Comparison of ENCODE assay signal across 30 cellular contexts in the genomic region with DNA sequence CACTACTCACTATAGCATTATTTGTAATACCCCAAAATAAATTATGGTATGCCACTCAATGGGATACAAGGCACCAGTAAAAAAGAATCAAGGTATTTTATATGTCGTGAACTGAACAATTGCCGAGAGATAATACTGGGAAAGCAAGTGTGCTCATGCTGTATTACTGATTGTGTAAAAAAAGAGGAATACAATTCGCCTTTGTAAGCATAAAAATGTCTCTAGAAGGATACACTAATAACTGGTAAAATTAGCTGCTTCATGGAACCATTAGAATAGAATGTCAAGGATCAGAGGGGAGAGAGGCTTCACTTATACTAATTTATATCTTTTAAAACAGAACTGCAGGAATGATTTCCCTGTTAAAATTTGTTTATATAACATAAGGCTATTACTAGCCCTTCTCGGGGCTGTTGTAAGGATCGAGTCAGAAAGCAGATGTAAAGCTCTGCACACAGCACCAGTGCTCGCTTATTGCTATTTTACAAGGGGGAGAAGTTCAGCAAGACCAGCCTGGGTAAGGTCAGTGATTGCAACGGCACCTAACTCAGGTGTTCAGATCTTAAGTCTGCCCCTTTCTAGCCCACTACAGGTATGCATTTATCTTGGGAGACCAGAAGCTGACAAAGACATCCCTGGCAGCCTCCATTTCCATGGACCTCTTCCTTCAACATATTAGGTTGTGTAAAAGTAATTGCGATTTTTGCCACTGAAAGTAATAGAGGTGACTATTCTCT.
DNase-seq lines count a peak whose midpoint lies in the region; ATAC-seq, FAIRE-seq and TF ChIP-seq lines count a peak whose summit lies in the region.
"Had no signal": no experiment of that assay in that cellular context is flagged by ENCODE, and none has a peak within 500 bp of the region (broad histone marks: within the 10 kb centered on the region; RNA-seq: fewer than 3 reads in every experiment).

No MANE protein-coding gene starts in this region.

- H3K4me1 ChIP-seq in astrocyte (ENCODE audit: insufficient read depth, low read length) (peaks cover 4% of the 10 kb centered on the region), muscle layer of duodenum (ENCODE audit: control insufficient read depth in 1 of 2, insufficient read depth in 2 of 2, low read length in 2 of 2) (peaks cover 0 to 4% of the 10 kb centered on the region in 2 donors), vagina (peaks cover 50% of the 10 kb centered on the region)
- no peaks in the 10 kb centered on the region for H3K4me1 ChIP-seq in naive thymus-derived CD4-positive, alpha-beta T cell (ENCODE audit: control insufficient read depth in 2 of 2, insufficient read depth in 2 of 2, low read length in 2 of 2)
- H3K4me1 ChIP-seq: Peyer's patch had no signal

- H3K9me3 ChIP-seq in astrocyte (ENCODE audit: insufficient read depth, low read depth, low read length) (no peaks in the 10 kb centered on the region), muscle layer of duodenum (ENCODE audit: control insufficient read depth in 1 of 2, low read length in 2 of 2) (no peaks in the 10 kb centered on the region), vagina (no peaks in the 10 kb centered on the region)
- H3K9me3 ChIP-seq in naive thymus-derived CD4-positive, alpha-beta T cell (ENCODE audit: control insufficient read depth in 2 of 3, low read length in 3 of 3), result no peaks in the 10 kb centered on the region
- H3K9me3 ChIP-seq: gastroesophageal sphincter, ovary, Peyer's patch, thoracic aorta had no signal

- FAIRE-seq in astrocyte (lab: Jason Lieb, UNC), result no peak
- FAIRE-seq: K562, small intestine had no signal

- H3K4me3 Mint-ChIP-seq in activated naive CD4-positive, alpha-beta T cell treated with anti-CD3 and anti-CD28 coated beads, Interleukin-2, amount 10 ng/mL, durations not matched to agents 7 days and 5 days, result no peak overlapping the region
- H3K4me3 Mint-ChIP-seq in astrocyte (ENCODE audit: unreplicated experiment), result no peak overlapping the region
- H3K4me3 Mint-ChIP-seq in activated T-cell treated with anti-CD3 and anti-CD28 coated beads, Interleukin-2, amount 50 U/mL, for 72 hours, result no peak overlapping the region
- no peak overlapping the region for H3K4me3 Mint-ChIP-seq in naive thymus-derived CD4-positive, alpha-beta T cell
- H3K4me3 Mint-ChIP-seq: activated CD4-positive, alpha-beta memory T cell treated with anti-CD3 and anti-CD28 coated beads for 36 hours; activated naive CD8-positive, alpha-beta T cell treated with anti-CD3 and anti-CD28 coated beads, Interleukin-2, amount 10 ng/mL, durations not matched to agents 7 days and 5 days had no signal

- ATAC-seq in activated naive CD4-positive, alpha-beta T cell treated with anti-CD3 and anti-CD28 coated beads, Interleukin-2, amount 50 U/mL, for 72 hours, result no peak
- no peak for ATAC-seq in activated T-cell treated with anti-CD3 and anti-CD28 coated beads, Interleukin-2, amount 50 U/mL, for 72 hours (replicated peaks in 1 of 2)
- no peak for ATAC-seq in naive thymus-derived CD4-positive, alpha-beta T cell
- ATAC-seq: K562 had no signal

- H3K36me3 ChIP-seq in astrocyte (ENCODE audit: insufficient read depth, low read length) (peaks cover 37% of the 10 kb centered on the region), muscle layer of duodenum (ENCODE audit: control insufficient read depth in 1 of 2, insufficient read depth in 2 of 2, low read length in 2 of 2) (peaks cover 45 to 56% of the 10 kb centered on the region in 2 donors), vagina (peaks cover 0 to 49% of the 10 kb centered on the region in 2 donors)
- H3K36me3 ChIP-seq in naive thymus-derived CD4-positive, alpha-beta T cell (ENCODE audit: control insufficient read depth in 2 of 3, insufficient read depth in 3 of 3, low read length in 3 of 3), result peaks cover 0 to 90% (median 6%) of the 10 kb centered on the region in 3 experiments
- H3K36me3 ChIP-seq: ovary had no signal

- CTCF ChIA-PET in activated naive CD4-positive, alpha-beta T cell treated with anti-CD3 and anti-CD28 coated beads, Interleukin-2, amount 10 ng/mL, durations not matched to agents 7 days and 5 days (lab: Charles Lee), result no interaction called here
- CTCF ChIA-PET in naive thymus-derived CD4-positive, alpha-beta T cell (lab: Charles Lee), result no interaction called here

- POLR2A ChIA-PET in naive thymus-derived CD4-positive, alpha-beta T cell (lab: Charles Lee), result interaction anchor here (1.4 kb wide), 1 partner anchor 145 kb away, joined by 3 read pairs; a partner anchor contains a TSS

- no peak overlapping the region for H3K4me3 ChIP-seq in astrocyte (ENCODE audit: insufficient read depth, low read depth, low read length)
- H3K4me3 ChIP-seq in muscle layer of duodenum (ENCODE audit: low read depth in 1 of 2, low read length in 2 of 2), result no peak overlapping the region
- H3K4me3 ChIP-seq in vagina, result no peak overlapping the region
- H3K4me3 ChIP-seq in naive thymus-derived CD4-positive, alpha-beta T cell (ENCODE audit: low read length), result no peak overlapping the region
- H3K4me3 ChIP-seq: gastroesophageal sphincter, hepatocyte, K562, lung, ovary, Peyer's patch, thoracic aorta had no signal

- H2AFZ ChIP-seq in astrocyte (ENCODE audit: low read depth, low read length), result no peak overlapping the region
- H2AFZ ChIP-seq: hepatocyte had no signal

- no peak overlapping the region for H3K4me2 ChIP-seq in astrocyte (ENCODE audit: low read length)
- H3K4me2 ChIP-seq: hepatocyte had no signal

- no peaks in the 10 kb centered on the region for H3K9me3 Mint-ChIP-seq in activated naive CD4-positive, alpha-beta T cell treated with anti-CD3 and anti-CD28 coated beads, Interleukin-2, amount 50 U/mL, for 72 hours
- no peaks in the 10 kb centered on the region for H3K9me3 Mint-ChIP-seq in activated naive CD4-positive, alpha-beta T cell treated with anti-CD3 and anti-CD28 coated beads, Interleukin-2, amount 10 ng/mL, durations not matched to agents 7 days and 5 days
- H3K9me3 Mint-ChIP-seq in astrocyte (ENCODE audit: unreplicated experiment), result no peaks in the 10 kb centered on the region
- no peaks in the 10 kb centered on the region for H3K9me3 Mint-ChIP-seq in activated T-cell treated with anti-CD3 and anti-CD28 coated beads, Interleukin-2, amount 50 U/mL, for 72 hours
- peaks cover 0 to 1% (median 0%) of the 10 kb centered on the region in 11 donors for H3K9me3 Mint-ChIP-seq in naive thymus-derived CD4-positive, alpha-beta T cell
- H3K9me3 Mint-ChIP-seq: activated CD4-positive, alpha-beta memory T cell treated with anti-CD3 and anti-CD28 coated beads for 36 hours; activated naive CD8-positive, alpha-beta T cell treated with anti-CD3 and anti-CD28 coated beads, Interleukin-2, amount 10 ng/mL, durations not matched to agents 7 days and 5 days had no signal

- intact Hi-C loops in vagina (cut with DNase I), result no loop called here
- intact Hi-C loops in naive thymus-derived CD4-positive, alpha-beta T cell (cut with micrococcal nuclease), result no loop called here

- no peaks in the 10 kb centered on the region for H3K27me3 ChIP-seq in astrocyte (ENCODE audit: insufficient read depth, low read length)
- no peaks in the 10 kb centered on the region for H3K27me3 ChIP-seq in muscle layer of duodenum (ENCODE audit: low read depth, low read length)
- no peaks in the 10 kb centered on the region for H3K27me3 ChIP-seq in vagina
- no peaks in the 10 kb centered on the region for H3K27me3 ChIP-seq in naive thymus-derived CD4-positive, alpha-beta T cell (ENCODE audit: control insufficient read depth in 2 of 2, insufficient read depth in 2 of 2, low read length in 2 of 2)
- H3K27me3 ChIP-seq: gastroesophageal sphincter, hepatocyte, ovary, Peyer's patch had no signal

- H3K4me1 Mint-ChIP-seq in activated naive CD4-positive, alpha-beta T cell treated with anti-CD3 and anti-CD28 coated beads, Interleukin-2, amount 10 ng/mL, durations not matched to agents 7 days and 5 days, result no peaks in the 10 kb centered on the region
- H3K4me1 Mint-ChIP-seq in astrocyte (ENCODE audit: low read depth, unreplicated experiment), result peaks cover 13% of the 10 kb centered on the region
- no peaks in the 10 kb centered on the region for H3K4me1 Mint-ChIP-seq in activated T-cell treated with anti-CD3 and anti-CD28 coated beads, Interleukin-2, amount 50 U/mL, for 72 hours (ENCODE audit: low read depth)
- peaks cover 0 to 4% (median 0%) of the 10 kb centered on the region in 7 donors for H3K4me1 Mint-ChIP-seq in naive thymus-derived CD4-positive, alpha-beta T cell

- peaks cover 25% of the 10 kb centered on the region for H3K79me2 ChIP-seq in astrocyte (ENCODE audit: insufficient read depth, low read length)
- H3K79me2 ChIP-seq: hepatocyte had no signal

- H3K27ac Mint-ChIP-seq in activated naive CD4-positive, alpha-beta T cell treated with anti-CD3 and anti-CD28 coated beads, Interleukin-2, amount 50 U/mL, for 72 hours, result peak overlapping the region; percentile 36 to 57
- H3K27ac Mint-ChIP-seq in activated naive CD4-positive, alpha-beta T cell treated with anti-CD3 and anti-CD28 coated beads, Interleukin-2, amount 10 ng/mL, durations not matched to agents 7 days and 5 days, result no peak overlapping the region
- peak overlapping the region; percentile 37 for H3K27ac Mint-ChIP-seq in astrocyte (ENCODE audit: unreplicated experiment)
- no peak overlapping the region for H3K27ac Mint-ChIP-seq in activated T-cell treated with anti-CD3 and anti-CD28 coated beads, Interleukin-2, amount 50 U/mL, for 72 hours
- H3K27ac Mint-ChIP-seq in naive thymus-derived CD4-positive, alpha-beta T cell, result peak overlapping the region in 4 of 9 donors; percentile 26 to 74 (median 48)
- H3K27ac Mint-ChIP-seq: activated CD4-positive, alpha-beta memory T cell treated with anti-CD3 and anti-CD28 coated beads for 36 hours; activated naive CD8-positive, alpha-beta T cell treated with anti-CD3 and anti-CD28 coated beads, Interleukin-2, amount 10 ng/mL, durations not matched to agents 7 days and 5 days had no signal

- TF ChIP-seq CTCF in astrocyte (IDR thresholded peaks at IDR 0.05; ENCODE audit: insufficient read depth, low read depth, low read length) (no peak), vagina (IDR thresholded peaks at IDR 0.05) (no peak)

- no peak overlapping the region for H3K9ac ChIP-seq in astrocyte (ENCODE audit: low read length)

- no peaks in the 10 kb centered on the region for H3K36me3 Mint-ChIP-seq in activated naive CD4-positive, alpha-beta T cell treated with anti-CD3 and anti-CD28 coated beads, Interleukin-2, amount 50 U/mL, for 72 hours
- H3K36me3 Mint-ChIP-seq in activated naive CD4-positive, alpha-beta T cell treated with anti-CD3 and anti-CD28 coated beads, Interleukin-2, amount 10 ng/mL, durations not matched to agents 7 days and 5 days, result peaks cover 37% of the 10 kb centered on the region
- peaks cover 21% of the 10 kb centered on the region for H3K36me3 Mint-ChIP-seq in astrocyte (ENCODE audit: low read depth, unreplicated experiment)
- peaks cover 2 to 12% of the 10 kb centered on the region in 2 donors for H3K36me3 Mint-ChIP-seq in activated T-cell treated with anti-CD3 and anti-CD28 coated beads, Interleukin-2, amount 50 U/mL, for 72 hours (ENCODE audit: insufficient read depth in 2 of 2)
- peaks cover 9 to 55% (median 14%) of the 10 kb centered on the region in 5 donors for H3K36me3 Mint-ChIP-seq in naive thymus-derived CD4-positive, alpha-beta T cell

- no peak for DNase-seq in activated naive CD4-positive, alpha-beta T cell treated with anti-CD3 and anti-CD28 coated beads, Interleukin-2, amount 50 U/mL, for 72 hours (ENCODE audit: low spot score in 2 of 2)
- no peak for DNase-seq in activated naive CD4-positive, alpha-beta T cell treated with anti-CD3 and anti-CD28 coated beads, Interleukin-2, amount 10 ng/mL, durations not matched to agents 7 days and 5 days
- DNase-seq in astrocyte (ENCODE audit: low read depth), result no peak
- peak; percentile 52 for DNase-seq in vagina (ENCODE audit: extremely low spot score in 2 of 2)
- DNase-seq in activated T-cell treated with anti-CD3 and anti-CD28 coated beads, Interleukin-2, amount 50 U/mL, for 72 hours, result no peak
- DNase-seq in AG08395 (ENCODE audit: low spot score), result no peak
- no peak for DNase-seq in naive thymus-derived CD4-positive, alpha-beta T cell
- DNase-seq: activated CD4-positive, alpha-beta memory T cell treated with anti-CD3 and anti-CD28 coated beads for 36 hours; activated CD4-positive, CD25-positive, alpha-beta regulatory T cell treated with anti-CD3 and anti-CD28 coated beads, Interleukin-2, amount 50 U/mL, for 72 hours; activated CD8-positive, alpha-beta memory T cell treated with anti-CD3 and anti-CD28 coated beads, Interleukin-2, amount 50 U/mL, for 4 hours; activated naive CD8-positive, alpha-beta T cell treated with anti-CD3 and anti-CD28 coated beads, Interleukin-2, amount 10 ng/mL, durations not matched to agents 7 days and 5 days; DMS79 treated with DMSO at 0.1 percent for 48 hours; GDM1; NCI-H1048; NCI-H1694 treated with DMSO at 0.1 percent for 48 hours; NCI-H446 treated with DMSO at 0.1 percent for 48 hours; NCI-H774; retina; SHP77; small intestine; stimulated activated naive CD4-positive, alpha-beta T cell; T-helper 2 cell had no signal

- no peaks in the 10 kb centered on the region for H3K27me3 Mint-ChIP-seq in activated naive CD4-positive, alpha-beta T cell treated with anti-CD3 and anti-CD28 coated beads, Interleukin-2, amount 10 ng/mL, durations not matched to agents 7 days and 5 days
- no peaks in the 10 kb centered on the region for H3K27me3 Mint-ChIP-seq in astrocyte (ENCODE audit: low read depth, unreplicated experiment)
- no peaks in the 10 kb centered on the region for H3K27me3 Mint-ChIP-seq in activated T-cell treated with anti-CD3 and anti-CD28 coated beads, Interleukin-2, amount 50 U/mL, for 72 hours (ENCODE audit: low read depth)
- H3K27me3 Mint-ChIP-seq in naive thymus-derived CD4-positive, alpha-beta T cell, result no peaks in the 10 kb centered on the region
- H3K27me3 Mint-ChIP-seq: activated CD4-positive, alpha-beta memory T cell treated with anti-CD3 and anti-CD28 coated beads for 36 hours; activated naive CD8-positive, alpha-beta T cell treated with anti-CD3 and anti-CD28 coated beads, Interleukin-2, amount 10 ng/mL, durations not matched to agents 7 days and 5 days had no signal

- no peak overlapping the region for H3K27ac ChIP-seq in astrocyte (ENCODE audit: low read depth, low read length)
- peak overlapping the region; percentile 23 for H3K27ac ChIP-seq in muscle layer of duodenum (ENCODE audit: low read length)
- H3K27ac ChIP-seq in vagina, result no peak overlapping the region
- H3K27ac ChIP-seq in naive thymus-derived CD4-positive, alpha-beta T cell (ENCODE audit: low read depth, low read length), result no peak overlapping the region
- H3K27ac ChIP-seq: gastroesophageal sphincter, hepatocyte, ovary, Peyer's patch had no signal

- H4K20me1 ChIP-seq in astrocyte (ENCODE audit: insufficient read depth, low read length), result peaks cover 62% of the 10 kb centered on the region

- TF ChIP-seq POLR2A in vagina (IDR thresholded peaks at IDR 0.05), result no peak

Comparison
In these comparisons a context has a peak if more than half of its experiments do, and no peak if none do; other contexts are left out.
1. H3K27ac Mint-ChIP-seq: peak in activated naive CD4-positive, alpha-beta T cell treated with anti-CD3 and anti-CD28 coated beads, Interleukin-2, amount 50 U/mL, for 72 hours (2 of 2) and astrocyte (single experiment); none in activated naive CD4-positive, alpha-beta T cell treated with anti-CD3 and anti-CD28 coated beads, Interleukin-2, amount 10 ng/mL, durations not matched to agents 7 days and 5 days (single experiment) and activated T-cell treated with anti-CD3 and anti-CD28 coated beads, Interleukin-2, amount 50 U/mL, for 72 hours (single experiment).
2. DNase-seq: peak in vagina (2 of 2); none in activated naive CD4-positive, alpha-beta T cell treated with anti-CD3 and anti-CD28 coated beads, Interleukin-2, amount 50 U/mL, for 72 hours (0 of 2), activated naive CD4-positive, alpha-beta T cell treated with anti-CD3 and anti-CD28 coated beads, Interleukin-2, amount 10 ng/mL, durations not matched to agents 7 days and 5 days (single experiment), astrocyte (single experiment), activated T-cell treated with anti-CD3 and anti-CD28 coated beads, Interleukin-2, amount 50 U/mL, for 72 hours (0 of 2), AG08395 (single experiment) and naive thymus-derived CD4-positive, alpha-beta T cell (0 of 9).